8 cellular contexts compared by ENCODE assay signal in genomic region chr6:41895300-41896233, GRCh38. TPM values are rescaled to one million over a fixed set of nuclear protein-coding genes. Genes with fewer than 3 reads are reported as not detected.
DNase-seq lines count a peak whose midpoint lies in the region; ATAC-seq and TF ChIP-seq lines count a peak whose summit lies in the region.

Gene USP49 (minus strand): TSS chr6:41895375. CDS start chr6:41806983, 88,392 bp downstream.

- H3K36me3 ChIP-seq in CD8-positive, alpha-beta memory T cell (ENCODE audit: insufficient read depth, low read length): no peaks in the 10 kb centered on the region

- peak within 1 kb of the TSS; percentile 71 for H3K4me3 ChIP-seq in CD8-positive, alpha-beta memory T cell (ENCODE audit: low read length)
- peak within 1 kb of the TSS; percentile 76 for H3K4me3 ChIP-seq in HL-60 (replicated peaks; ENCODE audit: insufficient read depth, low read length)

- H3K27me3 ChIP-seq in CD8-positive, alpha-beta memory T cell (ENCODE audit: insufficient read depth, low read length, poor library complexity, severe bottlenecking): no peaks in the 10 kb centered on the region
- no peaks in the 10 kb centered on the region for H3K27me3 ChIP-seq in HL-60 (ENCODE audit: insufficient read depth, poor library complexity, severe bottlenecking)

- ATAC-seq in GM19463 (IDR thresholded peaks at IDR 0.05; ENCODE audit: unreplicated experiment): peak; percentile 80

- H3K27ac ChIP-seq in CD8-positive, alpha-beta memory T cell (ENCODE audit: low read depth, low read length): peak within 1 kb of the TSS; percentile 58
- H3K27ac ChIP-seq in HL-60 (replicated peaks): peak within 1 kb of the TSS; percentile 80

- peaks cover 9 to 13% (median 11%) of the 10 kb centered on the region in 3 donors for H3K4me1 Mint-ChIP-seq in CD8-positive, alpha-beta memory T cell
- H3K4me1 Mint-ChIP-seq in activated CD4-positive, alpha-beta memory T cell treated with anti-CD3 and anti-CD28 coated beads, Interleukin-2, amount 10 ng/mL, durations not matched to agents 7 days and 5 days: peaks cover 15% of the 10 kb centered on the region

- H3K9me3 ChIP-seq in CD8-positive, alpha-beta memory T cell (ENCODE audit: low read length): no peaks in the 10 kb centered on the region

- H3K27ac Mint-ChIP-seq in CD8-positive, alpha-beta memory T cell: peak within 1 kb of the TSS; percentile 57 to 98 (median 93)
- peak within 1 kb of the TSS; percentile 66 for H3K27ac Mint-ChIP-seq in activated CD4-positive, alpha-beta memory T cell treated with anti-CD3 and anti-CD28 coated beads, Interleukin-2, amount 10 ng/mL, durations not matched to agents 7 days and 5 days

- H3K36me3 Mint-ChIP-seq in CD8-positive, alpha-beta memory T cell: peaks cover 0 to 8% (median 0%) of the 10 kb centered on the region in 3 donors
- H3K36me3 Mint-ChIP-seq in activated CD4-positive, alpha-beta memory T cell treated with anti-CD3 and anti-CD28 coated beads, Interleukin-2, amount 10 ng/mL, durations not matched to agents 7 days and 5 days (ENCODE audit: low read depth): no peaks in the 10 kb centered on the region

- no peaks in the 10 kb centered on the region for H3K27me3 Mint-ChIP-seq in CD8-positive, alpha-beta memory T cell
- H3K27me3 Mint-ChIP-seq in activated CD4-positive, alpha-beta memory T cell treated with anti-CD3 and anti-CD28 coated beads, Interleukin-2, amount 10 ng/mL, durations not matched to agents 7 days and 5 days: no peaks in the 10 kb centered on the region

- TF ChIP-seq CTCF in HL-60 (IDR thresholded peaks at IDR 0.05; ENCODE audit: insufficient read depth, low read length): no peak

- DNase-seq in CD8-positive, alpha-beta memory T cell: peak; percentile 85 to 95 (median 89)
- DNase-seq in HL-60 (ENCODE audit: low read depth in 1 of 2, low spot score in 1 of 2) (peak; percentile 77 to 87), NCI-H82 treated with DMSO at 0.1 percent for 48 hours (lab: John Stamatoyannopoulos, UW; ENCODE audit: unreplicated experiment) (peak; percentile 91), medulla oblongata (ENCODE audit: extremely low spot score) (peak; percentile 91)
- DNase-seq in activated CD4-positive, alpha-beta memory T cell treated with anti-CD3 and anti-CD28 coated beads, Interleukin-2, amount 10 ng/mL, durations not matched to agents 7 days and 5 days: peak; percentile 91
- peak; percentile 87 for DNase-seq in effector CD8-positive, alpha-beta T cell (lab: John Stamatoyannopoulos, UW)
- DNase-seq in stimulated activated CD8-positive, alpha-beta memory T cell treated with anti-CD3 and anti-CD28 coated beads, Interleukin-12 subunit alpha, Interleukin-12 subunit beta, amount 100 ng/mL, for 1 hour (ENCODE audit: low read depth): peak; percentile 83

- POLR2A ChIA-PET in CD8-positive, alpha-beta memory T cell (lab: Charles Lee): interaction anchor here (0.6 to 2.0 kb wide), 6 partner anchors 26 to 155 kb away, joined by 3 to 12 read pairs (median 6); partner anchors contain the start of genes BYSL, MED20, TAF8 and TOMM6
- POLR2A ChIA-PET in activated CD4-positive, alpha-beta memory T cell treated with anti-CD3 and anti-CD28 coated beads, Interleukin-2, amount 10 ng/mL, durations not matched to agents 7 days and 5 days (lab: Charles Lee): interaction anchor here (0.5 to 3.5 kb wide), 13 partner anchors 10 to 155 kb away, joined by 3 to 26 read pairs (median 5); partner anchors contain the start of genes BYSL, MED20 and TAF8

- H3K4me1 ChIP-seq in CD8-positive, alpha-beta memory T cell (ENCODE audit: insufficient read depth, low read length): peaks cover 24% of the 10 kb centered on the region

- CTCF ChIA-PET in CD8-positive, alpha-beta memory T cell (lab: Charles Lee): interaction anchor here (0.7 to 3.1 kb wide), 9 partner anchors 26 to 209 kb away, joined by 3 to 11 read pairs (median 4); partner anchors contain the start of genes BYSL, MED20 and TOMM6
- CTCF ChIA-PET in activated CD4-positive, alpha-beta memory T cell treated with anti-CD3 and anti-CD28 coated beads, Interleukin-2, amount 10 ng/mL, durations not matched to agents 7 days and 5 days (lab: Charles Lee): interaction anchor here (0.6 to 2.1 kb wide), 8 partner anchors 25 to 156 kb away, joined by 3 to 17 read pairs (median 6); partner anchors contain the start of genes BYSL, MED20, TAF8 and TOMM6

- no peaks in the 10 kb centered on the region for H3K9me3 Mint-ChIP-seq in CD8-positive, alpha-beta memory T cell
- H3K9me3 Mint-ChIP-seq in activated CD4-positive, alpha-beta memory T cell treated with anti-CD3 and anti-CD28 coated beads, Interleukin-2, amount 10 ng/mL, durations not matched to agents 7 days and 5 days: no peaks in the 10 kb centered on the region

- no peak within 1 kb of the TSS for H3K4me3 Mint-ChIP-seq in CD8-positive, alpha-beta memory T cell
- H3K4me3 Mint-ChIP-seq in activated CD4-positive, alpha-beta memory T cell treated with anti-CD3 and anti-CD28 coated beads, Interleukin-2, amount 10 ng/mL, durations not matched to agents 7 days and 5 days: no peak within 1 kb of the TSS

RNA-seq across cellular contexts. Expression of gene USP49, which starts in this region (rescaled TPM):
- total RNA-seq in CD8-positive, alpha-beta memory T cell: 1 to 10 TPM; 5.0 to 5.2 TPM
- polyA plus RNA-seq in CD8-positive, alpha-beta memory T cell: 0.59 TPM
- 1 to 10 TPM; 6.8 to 7.3 TPM for total RNA-seq in activated CD4-positive, alpha-beta memory T cell treated with anti-CD3 and anti-CD28 coated beads, Interleukin-2, amount 10 ng/mL, durations not matched to agents 7 days and 5 days

Comparison
In these comparisons a context has a peak if more than half of its experiments do, and no peak if none do; other contexts are left out.
1. Peak in every context shown above with its lines: DNase-seq, ATAC-seq, H3K4me3 ChIP-seq and H3K27ac ChIP-seq.